ENCODE assay signal across 14 cellular contexts in the genomic region with DNA sequence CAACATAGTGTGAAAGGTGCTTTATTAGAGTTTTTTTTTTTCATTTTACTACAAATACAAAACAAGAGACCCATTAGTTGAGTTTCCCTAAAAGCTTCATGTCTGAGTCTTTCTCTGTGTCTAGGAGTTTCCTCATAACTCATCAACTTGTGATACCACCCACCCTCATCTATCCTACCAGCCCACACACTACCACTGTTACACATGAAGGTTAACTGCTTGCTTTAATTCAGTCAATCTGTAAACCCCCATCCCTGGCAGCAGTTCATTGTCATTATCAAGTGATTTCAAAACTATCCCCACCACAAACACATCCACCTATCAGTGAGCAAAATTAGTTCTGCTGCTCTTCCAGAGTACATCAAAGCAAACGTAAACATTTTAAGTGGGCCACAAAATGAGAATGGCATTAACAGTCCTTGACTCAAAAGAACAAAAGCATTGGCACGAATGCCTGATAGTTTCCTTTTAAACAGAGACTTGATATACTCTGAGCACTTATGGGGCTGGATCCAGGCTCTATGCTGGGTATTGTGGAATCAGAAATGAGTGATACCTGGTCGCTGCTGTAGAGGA.
"Had no signal": no experiment of that assay in that cellular context is flagged by ENCODE, and none has a peak within 500 bp of the region (broad histone marks: within the 10 kb centered on the region; RNA-seq: fewer than 3 reads in every experiment).

No MANE protein-coding gene starts in this region.

- DNase-seq: activated CD4-positive, alpha-beta T cell treated with anti-CD3 and anti-CD28 coated beads, Interleukin-2, amount 50 U/mL, for 1 hour; activated CD4-positive, CD25-positive, alpha-beta regulatory T cell treated with anti-CD3 and anti-CD28 coated beads, Interleukin-2, amount 50 U/mL, for 72 hours; activated CD8-positive, alpha-beta memory T cell treated with anti-CD3 and anti-CD28 coated beads, Interleukin-2, amount 50 U/mL, for 4 hours; activated effector memory CD4-positive, alpha-beta T cell treated with Interleukin-2 at 50 U/mL for 16 hours; activated naive CD4-positive, alpha-beta T cell treated with anti-CD3 and anti-CD28 coated beads, Interleukin-2, amount 10 ng/mL, durations not matched to agents 7 days and 5 days; activated naive CD8-positive, alpha-beta T cell treated with anti-CD3 and anti-CD28 coated beads, Interleukin-2, amount 50 U/mL, for 24 hours; activated T-cell treated with anti-CD3 and anti-CD28 coated beads, Interleukin-2, amount 50 U/mL, for 48 hours; colonic mucosa; lower lobe of right lung; sigmoid colon; spleen; stimulated activated CD4-positive, alpha-beta T cell treated with anti-CD3 and anti-CD28 coated beads, Interleukin-4, amount 100 ng/mL, for 4 hours; testis had no signal

- ATAC-seq: activated naive CD8-positive, alpha-beta T cell treated with anti-CD3 and anti-CD28 coated beads, Interleukin-2, amount 50 U/mL, for 24 hours; lower lobe of right lung; stimulated activated memory B cell treated with anti-CD40 and anti-IgM and Interleukin-4, amounts not matched to agents 10 μg/mL and 1 μg/mL and 100 μg/mL, for 72 hours had no signal
